3 cellular contexts compared by ENCODE assay signal in the genomic region with DNA sequence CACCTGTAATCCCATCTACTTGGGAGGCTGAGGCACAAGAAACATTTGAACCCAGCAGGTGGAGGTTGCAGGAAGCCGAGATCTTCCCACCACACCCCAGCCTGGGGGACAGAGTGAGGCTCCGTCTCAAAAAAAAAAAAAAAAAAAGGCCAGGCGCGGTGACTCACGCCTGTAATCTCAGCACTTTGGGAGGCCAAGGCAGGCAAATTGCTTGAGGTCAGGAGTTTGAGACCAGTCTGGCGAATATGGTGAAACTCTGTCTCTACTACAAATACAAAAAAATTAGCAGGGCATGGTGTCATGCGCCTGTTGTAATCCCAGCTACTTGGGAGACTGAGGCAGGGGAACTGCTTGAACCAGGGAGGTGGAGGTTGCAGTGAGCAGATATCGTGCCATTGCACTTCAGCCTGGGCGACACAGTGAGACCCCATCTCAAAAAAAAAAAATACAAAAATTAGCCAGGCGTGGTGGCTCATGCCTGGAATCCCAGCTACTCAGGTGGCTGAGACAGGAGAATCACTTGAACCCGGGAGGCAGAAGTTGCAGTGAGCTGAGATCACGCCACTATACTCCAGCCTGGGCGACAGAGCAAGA. TPM values are rescaled to one million over a fixed set of nuclear protein-coding genes. Genes with fewer than 3 reads are reported as not detected.
"Had no signal": no experiment of that assay in that cellular context is flagged by ENCODE, and none has a peak within 500 bp of the region (broad histone marks: within the 10 kb centered on the region; RNA-seq: fewer than 3 reads in every experiment).

No MANE protein-coding gene starts in this region.

RNA-seq across cellular contexts. Expression of a gene that starts 6.7 kb away (rescaled TPM):
- total RNA-seq: bronchial epithelial cell, NCI-H460 had no signal

RNA-seq across cellular contexts. Expression of a gene that starts 56.9 kb away (rescaled TPM):
- total RNA-seq: SJCRH30 had no signal
